ENCODE assay signal across 10 cellular contexts in the genomic region with DNA sequence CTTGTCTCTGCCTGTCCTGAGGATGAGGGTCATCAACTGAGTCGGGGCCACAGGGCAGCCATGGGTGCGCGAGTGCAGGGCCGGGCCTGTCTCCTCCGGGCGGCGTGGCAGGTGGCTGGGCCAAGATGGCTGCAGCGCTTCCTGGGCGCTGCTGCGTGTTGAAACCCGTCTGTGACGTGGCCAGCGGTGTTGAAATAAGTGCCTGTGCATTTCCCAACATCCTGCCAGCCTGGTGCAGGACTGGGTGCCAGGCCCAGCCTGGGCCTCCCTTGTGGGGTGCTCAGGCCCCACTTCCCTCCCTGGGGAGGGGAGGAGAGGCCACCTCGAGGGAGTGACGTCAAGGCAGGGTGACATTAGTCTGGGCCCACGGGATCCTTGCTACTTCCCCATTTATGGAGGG. TPM values are rescaled to one million over a fixed set of nuclear protein-coding genes. Genes with fewer than 3 reads are reported as not detected.
DNase-seq lines count a peak whose midpoint lies in the region; ATAC-seq and TF ChIP-seq lines count a peak whose summit lies in the region.
"Had no signal": no experiment of that assay in that cellular context is flagged by ENCODE, and none has a peak within 500 bp of the region (broad histone marks: within the 10 kb centered on the region; RNA-seq: fewer than 3 reads in every experiment).

No MANE protein-coding gene starts in this region.

- H3K27me3 Mint-ChIP-seq in activated T-cell treated with anti-CD3 and anti-CD28 coated beads, Interleukin-2, amount 50 U/mL, for 4 hours (ENCODE audit: low read depth) = no peaks in the 10 kb centered on the region

- H4K8ac ChIP-seq in trophoblast cell (ENCODE audit: low read depth, low read length) = no peak overlapping the region

- TF ChIP-seq CTCF in AG10803 (conservative IDR thresholded peaks at IDR 0.05; ENCODE audit: low read length) (no peak), adrenal gland (IDR thresholded peaks at IDR 0.05) (no peak)

- H3K79me1 ChIP-seq in trophoblast cell (ENCODE audit: low read length) = peaks cover 5% of the 10 kb centered on the region

- no peaks in the 10 kb centered on the region for H3K27me3 ChIP-seq in adrenal gland
- H3K27me3 ChIP-seq in trophoblast cell (ENCODE audit: insufficient read depth, low read length) = no peaks in the 10 kb centered on the region

- no peak for TF ChIP-seq POLR2A in adrenal gland (IDR thresholded peaks at IDR 0.05)

- H3K4ac ChIP-seq in trophoblast cell (ENCODE audit: low read depth, low read length) = peak overlapping the region; percentile 1

- H3K4me1 ChIP-seq in adrenal gland (replicated peaks in 1 of 2) (peaks cover 89 to 92% of the 10 kb centered on the region in 2 donors), trophoblast cell (ENCODE audit: control insufficient read depth in 1 of 2, insufficient read depth in 2 of 2, low read length in 2 of 2) (peaks cover 36 to 39% of the 10 kb centered on the region in 2 experiments)

- H3K9me3 ChIP-seq in adrenal gland (replicated peaks in 1 of 3) (no peaks in the 10 kb centered on the region), trophoblast cell (ENCODE audit: insufficient read depth, low read depth, low read length) (peaks cover 2% of the 10 kb centered on the region)

- H2BK120ac ChIP-seq in trophoblast cell (ENCODE audit: insufficient read depth, low read length, poor library complexity) = no peak overlapping the region

- intact Hi-C loops in adrenal gland (cut with DNase I) (loop anchor here (5.0 kb wide), 2 partner anchors 39 to 44 kb away; a partner anchor contains a TSS), cardiac septum (cut with DNase I) (no loop called here)

- 61 to 79% (median 71%) methylated on average over 6 to 16 of the region's 16 CpGs for WGBS in adrenal gland, 4 donors
- no CpG with 5 or more reads among the region's 16 CpGs for WGBS in trophoblast cell (ENCODE audit: extremely low coverage, insufficient coverage, insufficient read length)

- no peak overlapping the region for H3K4me3 Mint-ChIP-seq in activated T-cell treated with anti-CD3 and anti-CD28 coated beads, Interleukin-2, amount 50 U/mL, for 4 hours

- H3K4me3 ChIP-seq in AG10803 (ENCODE audit: low read length) (no peak overlapping the region), adrenal gland (no peak overlapping the region), trophoblast cell (ENCODE audit: low read depth, low read length) (no peak overlapping the region)

- no peak overlapping the region for H4K91ac ChIP-seq in trophoblast cell (ENCODE audit: low read depth, low read length)

- no peaks in the 10 kb centered on the region for H3K9me3 Mint-ChIP-seq in activated T-cell treated with anti-CD3 and anti-CD28 coated beads, Interleukin-2, amount 50 U/mL, for 4 hours

- H2BK5ac ChIP-seq in trophoblast cell (ENCODE audit: low read depth, low read length, poor library complexity) = no peak overlapping the region

- H3K9ac ChIP-seq in trophoblast cell (ENCODE audit: low read length) = no peak overlapping the region

- H3K4me1 Mint-ChIP-seq in activated T-cell treated with anti-CD3 and anti-CD28 coated beads, Interleukin-2, amount 50 U/mL, for 4 hours (ENCODE audit: low read depth) = peaks cover 3% of the 10 kb centered on the region

- no peak overlapping the region for H4K12ac ChIP-seq in trophoblast cell (ENCODE audit: low read depth, low read length)

- no peak overlapping the region for H2AFZ ChIP-seq in trophoblast cell (ENCODE audit: insufficient read depth, low read length, poor library complexity)

- no peak overlapping the region for H3K14ac ChIP-seq in trophoblast cell (ENCODE audit: low read length)

- no peaks in the 10 kb centered on the region for H3K36me3 Mint-ChIP-seq in activated T-cell treated with anti-CD3 and anti-CD28 coated beads, Interleukin-2, amount 50 U/mL, for 4 hours (ENCODE audit: insufficient read depth)

- H3K23ac ChIP-seq in trophoblast cell (ENCODE audit: low read length) = no peak overlapping the region

- no peak for ATAC-seq in activated T-cell treated with anti-CD3 and anti-CD28 coated beads, Interleukin-2, amount 50 U/mL, for 4 hours

- no peak overlapping the region for H2AK5ac ChIP-seq in trophoblast cell (ENCODE audit: low read length)

- no peak overlapping the region for H2BK12ac ChIP-seq in trophoblast cell (ENCODE audit: low read length)

- no peaks in the 10 kb centered on the region for H3K36me3 ChIP-seq in adrenal gland (replicated peaks in 1 of 2)
- H3K36me3 ChIP-seq in trophoblast cell (ENCODE audit: control insufficient read depth in 1 of 2, insufficient read depth in 2 of 2, low read length in 2 of 2) = no peaks in the 10 kb centered on the region

- peak overlapping the region; percentile 84 to 99 (median 93) for H3K27ac ChIP-seq in adrenal gland
- H3K27ac ChIP-seq in trophoblast cell (ENCODE audit: low read depth, low read length) = no peak overlapping the region

- H3K4me2 ChIP-seq in trophoblast cell (ENCODE audit: low read length) = no peak overlapping the region

- DNase-seq in AG10803 (ENCODE audit: low read depth) (peak; percentile 32), adrenal gland (peak; percentile 65 to 89 (median 83)), cardiac septum (ENCODE audit: low spot score) (peak; percentile 94), trophoblast cell (peak; percentile 91 to 94), NCI-H1417 (lab: John Stamatoyannopoulos, UW) (no peak), NCI-H526 (lab: John Stamatoyannopoulos, UW) (no peak)
- DNase-seq in activated T-cell treated with anti-CD3 and anti-CD28 coated beads, Interleukin-2, amount 50 U/mL, for 4 hours = no peak
- no peak for DNase-seq in activated CD8-positive, alpha-beta memory T cell treated with anti-CD3 and anti-CD28 coated beads, Interleukin-2, amount 50 U/mL, for 48 hours
- DNase-seq: 8988T, NCI-H1048 had no signal

- no peak overlapping the region for H3K18ac ChIP-seq in trophoblast cell (ENCODE audit: low read length)

- H3K79me2 ChIP-seq in trophoblast cell (ENCODE audit: control insufficient read depth, insufficient read depth, low read length, poor library complexity) = peaks cover 20% of the 10 kb centered on the region

RNA-seq across cellular contexts. Expression of a gene that starts 45.5 kb away (rescaled TPM):
- total RNA-seq in adrenal gland (100 to 1,000 TPM in 4 of 8 donors, 10 to 100 TPM in 4; 64.2 to 114 (median 94.7) TPM), cardiac septum (42.6 TPM)
- polyA plus RNA-seq in adrenal gland = 10 to 100 TPM; 16.1 to 72.9 (median 31.6) TPM
- 31.7 and 33.2 TPM in 2 replicates for polyA plus RNA-seq in trophoblast cell (2013)
- total RNA-seq in activated T-cell treated with anti-CD3 and anti-CD28 coated beads, Interleukin-2, amount 50 U/mL, for 4 hours = 1 to 10 TPM; 4.7 to 7.6 (median 4.7) TPM

Comparison
In these comparisons a context has a peak if more than half of its experiments do, and no peak if none do; other contexts are left out.
1. DNase-seq: peak in AG10803 (single experiment), adrenal gland (7 of 7), cardiac septum (single experiment) and trophoblast cell (2 of 2); none in activated T-cell treated with anti-CD3 and anti-CD28 coated beads, Interleukin-2, amount 50 U/mL, for 4 hours (single experiment), NCI-H1417 (0 of 3), NCI-H526 (0 of 2) and activated CD8-positive, alpha-beta memory T cell treated with anti-CD3 and anti-CD28 coated beads, Interleukin-2, amount 50 U/mL, for 48 hours (single experiment).